ENCODE assay signal across 16 cellular contexts in genomic region chr11:128085276-128085675, GRCh38.
DNase-seq lines count a peak whose midpoint lies in the region; ATAC-seq and TF ChIP-seq lines count a peak whose summit lies in the region.
"Had no signal": no experiment of that assay in that cellular context is flagged by ENCODE, and none has a peak within 500 bp of the region (broad histone marks: within the 10 kb centered on the region; RNA-seq: fewer than 3 reads in every experiment).

No MANE protein-coding gene starts in this region.

- H3K9me3 ChIP-seq in uterus, result no peaks in the 10 kb centered on the region

- H3K27me3 ChIP-seq in uterus, result no peaks in the 10 kb centered on the region

- TF ChIP-seq POLR2A in uterus (IDR thresholded peaks at IDR 0.05), result no peak

- peaks cover 13% of the 10 kb centered on the region for H3K9me3 Mint-ChIP-seq in activated CD4-positive, alpha-beta memory T cell treated with anti-CD3 and anti-CD28 coated beads for 36 hours
- peaks cover 22% of the 10 kb centered on the region for H3K9me3 Mint-ChIP-seq in activated CD4-positive, alpha-beta memory T cell treated with anti-CD3 and anti-CD28 coated beads, Interleukin-2, amount 10 ng/mL, durations not matched to agents 7 days and 5 days
- H3K9me3 Mint-ChIP-seq in stimulated activated naive CD8-positive, alpha-beta T cell treated with anti-CD3 and anti-CD28 coated beads, Interleukin-15, Interleukin-2, amounts not matched to agents 100 ng/mL and 50 ng/mL, for 24 hours, result peaks cover 14% of the 10 kb centered on the region
- peaks cover 8% of the 10 kb centered on the region for H3K9me3 Mint-ChIP-seq in central memory CD8-positive, alpha-beta T cell

- CTCF ChIA-PET in activated CD4-positive, alpha-beta memory T cell treated with anti-CD3 and anti-CD28 coated beads for 36 hours (lab: Charles Lee), result interaction anchor here (0.6 to 1.5 kb wide), 3 partner anchors 11 to 1715 kb away, joined by 3 read pairs; no protein-coding TSS in a partner anchor
- CTCF ChIA-PET in activated CD4-positive, alpha-beta memory T cell treated with anti-CD3 and anti-CD28 coated beads, Interleukin-2, amount 10 ng/mL, durations not matched to agents 7 days and 5 days (lab: Charles Lee), result interaction anchor here (2.4 kb wide), 1 partner anchor 72 kb away, joined by 8 read pairs; no protein-coding TSS in a partner anchor

- POLR2A ChIA-PET in activated CD4-positive, alpha-beta memory T cell treated with anti-CD3 and anti-CD28 coated beads for 36 hours (lab: Charles Lee), result no interaction called here
- POLR2A ChIA-PET in activated CD4-positive, alpha-beta memory T cell treated with anti-CD3 and anti-CD28 coated beads, Interleukin-2, amount 10 ng/mL, durations not matched to agents 7 days and 5 days (lab: Charles Lee), result no interaction called here

- no peak for DNase-seq in activated CD4-positive, alpha-beta memory T cell treated with anti-CD3 and anti-CD28 coated beads for 36 hours
- DNase-seq in activated CD4-positive, alpha-beta memory T cell treated with anti-CD3 and anti-CD28 coated beads, Interleukin-2, amount 10 ng/mL, durations not matched to agents 7 days and 5 days, result no peak
- DNase-seq in stimulated activated naive CD8-positive, alpha-beta T cell treated with anti-CD3 and anti-CD28 coated beads, Interleukin-15, Interleukin-2, amounts not matched to agents 100 U/mL and 50 U/mL, for 24 hours, result no peak
- no peak for DNase-seq in central memory CD8-positive, alpha-beta T cell (ENCODE audit: low spot score in 2 of 2)
- DNase-seq in uterus, result no peak
- DNase-seq in activated gamma-delta T cell (lab: John Stamatoyannopoulos, UW), result no peak
- DNase-seq: COR-L47, DMS153, DMS79 treated with DMSO at 0.1 percent for 48 hours, EL, GOT3, H9 had no signal

- no peak for TF ChIP-seq CTCF in uterus (IDR thresholded peaks at IDR 0.05)

- peaks cover 5% of the 10 kb centered on the region for H3K36me3 Mint-ChIP-seq in activated CD4-positive, alpha-beta memory T cell treated with anti-CD3 and anti-CD28 coated beads for 36 hours
- peaks cover 7% of the 10 kb centered on the region for H3K36me3 Mint-ChIP-seq in activated CD4-positive, alpha-beta memory T cell treated with anti-CD3 and anti-CD28 coated beads, Interleukin-2, amount 10 ng/mL, durations not matched to agents 7 days and 5 days (ENCODE audit: low read depth)
- peaks cover 10% of the 10 kb centered on the region for H3K36me3 Mint-ChIP-seq in stimulated activated naive CD8-positive, alpha-beta T cell treated with anti-CD3 and anti-CD28 coated beads, Interleukin-15, Interleukin-2, amounts not matched to agents 100 ng/mL and 50 ng/mL, for 24 hours (ENCODE audit: low read depth)
- no peaks in the 10 kb centered on the region for H3K36me3 Mint-ChIP-seq in central memory CD8-positive, alpha-beta T cell (ENCODE audit: insufficient read depth)
- H3K36me3 Mint-ChIP-seq: CD14-positive monocyte had no signal

- no peaks in the 10 kb centered on the region for H3K27me3 Mint-ChIP-seq in activated CD4-positive, alpha-beta memory T cell treated with anti-CD3 and anti-CD28 coated beads for 36 hours
- no peaks in the 10 kb centered on the region for H3K27me3 Mint-ChIP-seq in activated CD4-positive, alpha-beta memory T cell treated with anti-CD3 and anti-CD28 coated beads, Interleukin-2, amount 10 ng/mL, durations not matched to agents 7 days and 5 days
- H3K27me3 Mint-ChIP-seq in stimulated activated naive CD8-positive, alpha-beta T cell treated with anti-CD3 and anti-CD28 coated beads, Interleukin-15, Interleukin-2, amounts not matched to agents 100 ng/mL and 50 ng/mL, for 24 hours, result no peaks in the 10 kb centered on the region
- H3K27me3 Mint-ChIP-seq in central memory CD8-positive, alpha-beta T cell, result no peaks in the 10 kb centered on the region

- H3K36me3 ChIP-seq in uterus, result no peaks in the 10 kb centered on the region

- H3K27ac Mint-ChIP-seq in activated CD4-positive, alpha-beta memory T cell treated with anti-CD3 and anti-CD28 coated beads for 36 hours, result no peak overlapping the region
- H3K27ac Mint-ChIP-seq in activated CD4-positive, alpha-beta memory T cell treated with anti-CD3 and anti-CD28 coated beads, Interleukin-2, amount 10 ng/mL, durations not matched to agents 7 days and 5 days, result no peak overlapping the region
- H3K27ac Mint-ChIP-seq in stimulated activated naive CD8-positive, alpha-beta T cell treated with anti-CD3 and anti-CD28 coated beads, Interleukin-15, Interleukin-2, amounts not matched to agents 100 ng/mL and 50 ng/mL, for 24 hours, result no peak overlapping the region
- peak overlapping the region; percentile 69 for H3K27ac Mint-ChIP-seq in central memory CD8-positive, alpha-beta T cell (ENCODE audit: low read depth)
- H3K27ac Mint-ChIP-seq: H9 had no signal

- peaks cover 54% of the 10 kb centered on the region for H3K4me1 Mint-ChIP-seq in activated CD4-positive, alpha-beta memory T cell treated with anti-CD3 and anti-CD28 coated beads for 36 hours (ENCODE audit: low read depth)
- no peaks in the 10 kb centered on the region for H3K4me1 Mint-ChIP-seq in activated CD4-positive, alpha-beta memory T cell treated with anti-CD3 and anti-CD28 coated beads, Interleukin-2, amount 10 ng/mL, durations not matched to agents 7 days and 5 days
- peaks cover 31% of the 10 kb centered on the region for H3K4me1 Mint-ChIP-seq in stimulated activated naive CD8-positive, alpha-beta T cell treated with anti-CD3 and anti-CD28 coated beads, Interleukin-15, Interleukin-2, amounts not matched to agents 100 ng/mL and 50 ng/mL, for 24 hours (ENCODE audit: low read depth)
- peaks cover 67% of the 10 kb centered on the region for H3K4me1 Mint-ChIP-seq in central memory CD8-positive, alpha-beta T cell
- H3K4me1 Mint-ChIP-seq: CD14-positive monocyte, H9 had no signal

- H3K4me1 ChIP-seq in uterus, result no peaks in the 10 kb centered on the region

- intact Hi-C loops in activated CD4-positive, alpha-beta memory T cell treated with anti-CD3 and anti-CD28 coated beads for 36 hours (cut with micrococcal nuclease), result loop anchor here (2.0 kb wide), 1 partner anchor 32 kb away; no protein-coding TSS in a partner anchor
- intact Hi-C loops in uterus (cut with DNase I; ENCODE audit: low total_unique reads), result no loop called here

- no peak for ATAC-seq in stimulated activated naive CD8-positive, alpha-beta T cell treated with anti-CD3 and anti-CD28 coated beads, Interleukin-15, Interleukin-2, amounts not matched to agents 100 U/mL and 50 U/mL, for 24 hours
- peak; percentile 20 for ATAC-seq in central memory CD8-positive, alpha-beta T cell (replicated peaks; ENCODE audit: extremely low read depth, poor library complexity, severe bottlenecking)
- ATAC-seq in HG03175 (IDR thresholded peaks at IDR 0.05; ENCODE audit: unreplicated experiment), result no peak

- peak overlapping the region; percentile 16 for H3K4me3 Mint-ChIP-seq in activated CD4-positive, alpha-beta memory T cell treated with anti-CD3 and anti-CD28 coated beads for 36 hours
- no peak overlapping the region for H3K4me3 Mint-ChIP-seq in activated CD4-positive, alpha-beta memory T cell treated with anti-CD3 and anti-CD28 coated beads, Interleukin-2, amount 10 ng/mL, durations not matched to agents 7 days and 5 days
- peak overlapping the region; percentile 28 for H3K4me3 Mint-ChIP-seq in stimulated activated naive CD8-positive, alpha-beta T cell treated with anti-CD3 and anti-CD28 coated beads, Interleukin-15, Interleukin-2, amounts not matched to agents 100 ng/mL and 50 ng/mL, for 24 hours
- peak overlapping the region; percentile 58 for H3K4me3 Mint-ChIP-seq in central memory CD8-positive, alpha-beta T cell
- H3K4me3 Mint-ChIP-seq: CD14-positive monocyte, H9 had no signal

- H3K4me3 ChIP-seq in uterus, result no peak overlapping the region

- H3K27ac ChIP-seq in uterus, result no peak overlapping the region
- H3K27ac ChIP-seq: 22Rv1 had no signal
